ENCODE assay signal across 10 cellular contexts in genomic region chr1:26121854-26122773, GRCh38. TPM values are rescaled to one million over a fixed set of nuclear protein-coding genes. Genes with fewer than 3 reads are reported as not detected.
DNase-seq lines count a peak whose midpoint lies in the region; ATAC-seq, FAIRE-seq and TF ChIP-seq lines count a peak whose summit lies in the region.
"Had no signal": no experiment of that assay in that cellular context is flagged by ENCODE, and none has a peak within 500 bp of the region (broad histone marks: within the 10 kb centered on the region; RNA-seq: fewer than 3 reads in every experiment).

No MANE protein-coding gene starts in this region.

- H4K20me1 ChIP-seq in SK-N-SH (ENCODE audit: insufficient read depth) = no peaks in the 10 kb centered on the region; the same call in 1 of the 2 replicates

- H3F3A ChIP-seq in SK-N-SH (replicated peaks; ENCODE audit: insufficient read depth) = peaks cover 20% of the 10 kb centered on the region

- H2AFZ ChIP-seq in SK-N-SH (ENCODE audit: low read depth) = no peak overlapping the region

- H3K4me3 ChIP-seq in cardiac muscle cell = no peak overlapping the region
- no peak overlapping the region for H3K4me3 ChIP-seq in SK-N-SH (ENCODE audit: low read depth in 2 of 2, low read length in 1 of 2)
- no peak overlapping the region for H3K4me3 ChIP-seq in upper lobe of left lung
- H3K4me3 ChIP-seq: SJSA1 had no signal

- CTCF ChIA-PET in SK-N-SH (lab: Yijun Ruan, JAX) = interaction anchor here (0.8 to 11.3 kb wide), 10 partner anchors 10 to 227 kb away, joined by 3 to 91 read pairs (median 4); partner anchors contain the start of gene PDIK1L

- ATAC-seq in Right ventricle myocardium inferior = no peak
- ATAC-seq in left lobe of liver = no peak
- ATAC-seq in upper lobe of left lung (ENCODE audit: low FRiP score in 2 of 2) = no peak

- H3K27ac ChIP-seq in cardiac muscle cell (peak overlapping the region; percentile 62), SK-N-SH (ENCODE audit: low read depth in 2 of 2, low read length in 1 of 2) (peak overlapping the region; percentile 56 to 71), upper lobe of left lung (peak overlapping the region; percentile 0 to 71 (median 39))
- H3K27ac ChIP-seq: SJSA1 had no signal

- intact Hi-C loops in Right ventricle myocardium inferior (cut with DNase I) = no loop called here

- POLR2A ChIA-PET in SK-N-SH (lab: Yijun Ruan, JAX) = interaction anchor here (0.6 to 1.4 kb wide), 3 partner anchors 10 to 144 kb away, joined by 3 to 6 read pairs (median 3); no protein-coding TSS in a partner anchor

- no peaks in the 10 kb centered on the region for H3K9me3 ChIP-seq in cardiac muscle cell (ENCODE audit: low read depth)
- no peaks in the 10 kb centered on the region for H3K9me3 ChIP-seq in SK-N-SH
- H3K9me3 ChIP-seq in upper lobe of left lung = no peaks in the 10 kb centered on the region
- H3K9me3 ChIP-seq: SJSA1 had no signal

- 52% methylated on average over 8 of the region's 8 CpGs for WGBS in SK-N-SH (ENCODE audit: low lambda C conversion rate)
- WGBS in upper lobe of left lung, 2 donors = 42 to 51% methylated on average over 8 of the region's 8 CpGs

- TF ChIP-seq EP300 in SK-N-SH (IDR thresholded peaks at IDR 0.05; ENCODE audit: borderline replicate concordance in 1 of 2, low read depth in 1 of 2, low read length in 1 of 2) (0 out of 4 replicates have a peak, but pooled peaks of 1 of the 2 experiments have one; percentile 7), upper lobe of left lung (IDR thresholded peaks at IDR 0.05) (no peak)

- no peak overlapping the region for H3K9ac ChIP-seq in SK-N-SH

- no peak for FAIRE-seq in urothelium cell line (lab: Jason Lieb, UNC)

- peaks cover 26% of the 10 kb centered on the region for H3K4me1 ChIP-seq in cardiac muscle cell (ENCODE audit: low read depth)
- H3K4me1 ChIP-seq in SK-N-SH (ENCODE audit: control insufficient read depth in 1 of 2, insufficient read depth in 2 of 2, low read depth in 1 of 2, low read length in 1 of 2) = peaks cover 7 to 8% of the 10 kb centered on the region in 2 experiments; a peak in 3 of 4 replicates
- peaks cover 25 to 52% (median 40%) of the 10 kb centered on the region in 4 donors for H3K4me1 ChIP-seq in upper lobe of left lung

- H3K36me3 ChIP-seq in cardiac muscle cell (peaks cover 28% of the 10 kb centered on the region), SK-N-SH (replicated peaks in 1 of 2; ENCODE audit: control insufficient read depth in 1 of 2, insufficient read depth in 2 of 2, low read length in 1 of 2) (peaks cover 18 to 19% of the 10 kb centered on the region in 2 experiments), upper lobe of left lung (peaks cover 0 to 23% (median 5%) of the 10 kb centered on the region in 4 donors)

- TF ChIP-seq CTCF in cardiac muscle cell (IDR thresholded peaks at IDR 0.05; ENCODE audit: low read depth, low read length) (no peak), SK-N-SH (IDR thresholded peaks at IDR 0.05) (no peak), upper lobe of left lung (IDR thresholded peaks at IDR 0.05) (no peak)

- peak in 1 of 2 donors; percentile 52 for DNase-seq in cardiac muscle cell (ENCODE audit: low read depth in 1 of 2, low spot score in 1 of 2)
- no peak for DNase-seq in Right ventricle myocardium inferior (ENCODE audit: missing footprints)
- DNase-seq in SK-N-SH = peak; percentile 46
- DNase-seq in left lobe of liver (ENCODE audit: low spot score) = peak; percentile 3
- no peak for DNase-seq in upper lobe of left lung
- no peak for DNase-seq in SHP77 treated with DMSO at 0.1 percent for 48 hours (lab: John Stamatoyannopoulos, UW)
- DNase-seq in urothelium cell line (ENCODE audit: low spot score) = no peak
- DNase-seq in activated CD8-positive, alpha-beta memory T cell treated with anti-CD3 and anti-CD28 coated beads for 24 hours = no peak
- DNase-seq: NCI-H146 had no signal

- H3K27me3 ChIP-seq in cardiac muscle cell (no peaks in the 10 kb centered on the region), SK-N-SH (ENCODE audit: insufficient read depth) (no peaks in the 10 kb centered on the region), upper lobe of left lung (no peaks in the 10 kb centered on the region)
- H3K27me3 ChIP-seq: SJSA1 had no signal

- peaks cover 8% of the 10 kb centered on the region; the same call in 1 of the 2 replicates for H3K79me2 ChIP-seq in SK-N-SH (ENCODE audit: insufficient read depth)

- peak overlapping the region; percentile 10; the same call in 1 of the 2 replicates for H3K4me2 ChIP-seq in SK-N-SH

- TF ChIP-seq POLR2A in upper lobe of left lung (IDR thresholded peaks at IDR 0.05) = no peak

- H3K9me2 ChIP-seq in SK-N-SH = no peaks in the 10 kb centered on the region

- no peak for TF ChIP-seq RAD21 in SK-N-SH (IDR thresholded peaks at IDR 0.05; ENCODE audit: low read length)

TF ChIP-seq in SK-N-SH, 30 proteins besides CTCF, POLR2A, EP300 and RAD21 (continues in another document):
- no peak for TF ChIP-seq POLR2AphosphoS5 (IDR thresholded peaks at IDR 0.05; ENCODE audit: low read depth, low read length)
- TF ChIP-seq ZBTB33 (IDR thresholded peaks at IDR 0.05; ENCODE audit: borderline replicate concordance, low read depth) = no peak
- no peak for TF ChIP-seq USF1 (IDR thresholded peaks at IDR 0.05; ENCODE audit: borderline replicate concordance, low read depth)
- no peak for TF ChIP-seq NFIC (IDR thresholded peaks at IDR 0.05; ENCODE audit: borderline replicate concordance)
- no peak for TF ChIP-seq RXRA (IDR thresholded peaks at IDR 0.05; ENCODE audit: borderline replicate concordance, low read depth)
- no peak for TF ChIP-seq TAF1 (IDR thresholded peaks at IDR 0.05; ENCODE audit: borderline replicate concordance, low read depth, low read length)
- no peak for TF ChIP-seq FOXJ3 (CRISPR knock-in tag; IDR thresholded peaks at IDR 0.05)
- no peak for TF ChIP-seq FOXM1 (IDR thresholded peaks at IDR 0.05; ENCODE audit: low read depth)
- peak; percentile 36 for TF ChIP-seq TCF12 (IDR thresholded peaks at IDR 0.05)
- 0 out of 2 replicates have a peak, but pooled peaks have one; percentile 34 for TF ChIP-seq SIN3A (IDR thresholded peaks at IDR 0.05; ENCODE audit: borderline replicate concordance, low read depth, low read length)
- TF ChIP-seq RFX5 (IDR thresholded peaks at IDR 0.05; ENCODE audit: low read length) = no peak

RNA-seq across cellular contexts. Expression of gene PDIK1L, which starts 10.5 kb away (rescaled TPM):
- 3.7 and 8.5 TPM in 2 replicates for total RNA-seq in cardiac muscle cell
- polyA plus RNA-seq in cardiac muscle cell = 4.2 and 7.1 TPM in 2 replicates
- total RNA-seq in Right ventricle myocardium inferior = 4.0 TPM
- 1.2 and 1.3 TPM in 2 replicates for polyA plus RNA-seq in SK-N-SH (2012; rRNA removed)
- 1.7 and 2.2 TPM in 2 replicates for polyA plus RNA-seq in SK-N-SH (2012; cell fraction: cytosol; rRNA removed)
- polyA plus RNA-seq in SK-N-SH (2012; cell fraction: nucleus; rRNA removed) = 1.0 and 1.2 TPM in 2 replicates
- 6.3 TPM for total RNA-seq in left lobe of liver
- total RNA-seq in upper lobe of left lung = 10 to 100 TPM in 2 of 6 donors, 1 to 10 TPM in 4; 1.7 to 12.0 (median 8.8) TPM

RNA-seq across cellular contexts. Expression of gene FAM110D, which starts 36.8 kb away (rescaled TPM):
- total RNA-seq in cardiac muscle cell = 4.7 and 6.8 TPM in 2 replicates
- polyA plus RNA-seq in cardiac muscle cell = 8.1 and 10.9 TPM in 2 replicates
- 4.0 TPM for total RNA-seq in Right ventricle myocardium inferior
- polyA plus RNA-seq in SK-N-SH (2012; rRNA removed) = 0.50 and 0.64 TPM in 2 replicates
- polyA plus RNA-seq in SK-N-SH (2012; cell fraction: cytosol; rRNA removed) = 0.31 and 0.38 TPM in 2 replicates
- polyA plus RNA-seq in SK-N-SH (2012; cell fraction: nucleus; rRNA removed) = 0.37 and 0.62 TPM in 2 replicates
- 0.28 TPM for total RNA-seq in left lobe of liver
- 1 to 10 TPM; 1.0 to 6.7 (median 4.7) TPM for total RNA-seq in upper lobe of left lung
- total RNA-seq: SJSA1 had no signal

RNA-seq across cellular contexts. Expression of gene C1orf232, which starts 46.6 kb away (rescaled TPM):
- total RNA-seq in cardiac muscle cell (not detected in 2 replicates), Right ventricle myocardium inferior (not detected), left lobe of liver (not detected), upper lobe of left lung (not detected)
- polyA plus RNA-seq in cardiac muscle cell (not detected in 2 replicates), SK-N-SH (2012; rRNA removed) (not detected in 2 replicates)
- polyA plus RNA-seq in SK-N-SH (2012; cell fraction: cytosol; rRNA removed) = not detected in 2 replicates
- polyA plus RNA-seq in SK-N-SH (2012; cell fraction: nucleus; rRNA removed) = not detected in 2 replicates
- total RNA-seq: SJSA1 had no signal

RNA-seq across cellular contexts. Expression of gene ZNF593, which starts 47.6 kb away (rescaled TPM):
- total RNA-seq in cardiac muscle cell = 34.5 and 47.8 TPM in 2 replicates
- polyA plus RNA-seq in cardiac muscle cell = 43.6 and 58.0 TPM in 2 replicates
- total RNA-seq in Right ventricle myocardium inferior = 14.9 TPM
- polyA plus RNA-seq in SK-N-SH (2012; rRNA removed) = 58.7 and 64.8 TPM in 2 replicates
- polyA plus RNA-seq in SK-N-SH (2012; cell fraction: cytosol; rRNA removed) = 39.5 and 50.3 TPM in 2 replicates
- polyA plus RNA-seq in SK-N-SH (2012; cell fraction: nucleus; rRNA removed) = 33.5 and 78.6 TPM in 2 replicates
- 23.7 TPM for total RNA-seq in left lobe of liver
- 10 to 100 TPM in 5 of 6 donors, 1 to 10 TPM in 1; 9.8 to 46.5 (median 29.2) TPM for total RNA-seq in upper lobe of left lung

RNA-seq across cellular contexts. Expression of gene ZNF593OS, which starts 49.5 kb away (rescaled TPM):
- total RNA-seq in cardiac muscle cell (not detected in 2 replicates), Right ventricle myocardium inferior (not detected), left lobe of liver (not detected), upper lobe of left lung (not detected)
- polyA plus RNA-seq in cardiac muscle cell (2.9 and 3.4 TPM in 2 replicates), SK-N-SH (2012; rRNA removed) (not detected in 2 replicates)
- 0.04 and 0.05 TPM in 2 replicates for polyA plus RNA-seq in SK-N-SH (2012; cell fraction: cytosol; rRNA removed)
- polyA plus RNA-seq in SK-N-SH (2012; cell fraction: nucleus; rRNA removed) = 0.10 TPM in 1 of 2 replicates, not detected in the other

Comparison
In these comparisons a context has a peak if more than half of its experiments do, and no peak if none do; other contexts are left out.
1. DNase-seq: peak in SK-N-SH (single experiment) and left lobe of liver (single experiment); none in Right ventricle myocardium inferior (single experiment), upper lobe of left lung (0 of 2), SHP77 treated with DMSO at 0.1 percent for 48 hours (single experiment), urothelium cell line (single experiment) and activated CD8-positive, alpha-beta memory T cell treated with anti-CD3 and anti-CD28 coated beads for 24 hours (single experiment).
2. Peak in every context shown above with its lines, with median percentiles within 50 percentile points of each other: H3K27ac ChIP-seq.